27 cellular contexts compared by ENCODE assay signal in genomic region chr1:48841945-48842344, GRCh38.
"Had no signal": no experiment of that assay in that cellular context is flagged by ENCODE, and none has a peak within 500 bp of the region (broad histone marks: within the 10 kb centered on the region; RNA-seq: fewer than 3 reads in every experiment).

No MANE protein-coding gene starts in this region.

- DNase-seq: dermis blood vessel endothelial cell; effector memory CD4-positive, alpha-beta T cell; foreskin melanocyte; glutamatergic neuron; heart right ventricle; hypothalamus; immature natural killer cell; islet precursor cell; kidney glomerular epithelial cell; left colon; left ventricle myocardium superior; lower lobe of right lung; naive thymus-derived CD8-positive, alpha-beta T cell; occipital lobe; ovary; posterior cingulate gyrus; psoas muscle; right cardiac atrium; sigmoid colon; spleen; stimulated activated CD4-positive, alpha-beta T cell treated with anti-CD3 and anti-CD28 coated beads, Interleukin-4, amount 100 ng/mL, for 4 hours; stimulated activated naive CD8-positive, alpha-beta T cell treated with anti-CD3 and anti-CD28 coated beads, Interleukin-15, Interleukin-2, amounts not matched to agents 100 U/mL and 50 U/mL, for 24 hours; substantia nigra; testis; tibial artery had no signal

- H3K27ac ChIP-seq: coronary artery, esophagus muscularis mucosa, heart right ventricle, lower lobe of right lung, ovary, psoas muscle, spleen, testis, tibial artery had no signal

- H3K27me3 ChIP-seq: esophagus muscularis mucosa, ovary, sigmoid colon, spleen, testis, tibial artery had no signal

- H3K36me3 ChIP-seq: esophagus muscularis mucosa, heart right ventricle, lower lobe of right lung, ovary, sigmoid colon, spleen, tibial artery had no signal

- H3K4me1 ChIP-seq: esophagus muscularis mucosa, heart right ventricle, lower lobe of right lung, psoas muscle, spleen, testis, tibial artery had no signal

- H3K4me3 ChIP-seq: coronary artery, esophagus muscularis mucosa, heart right ventricle, lower lobe of right lung, ovary, psoas muscle, sigmoid colon, spleen, testis, tibial artery had no signal

- H3K9me3 ChIP-seq: esophagus muscularis mucosa, heart right ventricle, lower lobe of right lung, ovary, psoas muscle, sigmoid colon, spleen, testis, tibial artery had no signal
